ENCODE assay signal across 9 cellular contexts in the genomic region with DNA sequence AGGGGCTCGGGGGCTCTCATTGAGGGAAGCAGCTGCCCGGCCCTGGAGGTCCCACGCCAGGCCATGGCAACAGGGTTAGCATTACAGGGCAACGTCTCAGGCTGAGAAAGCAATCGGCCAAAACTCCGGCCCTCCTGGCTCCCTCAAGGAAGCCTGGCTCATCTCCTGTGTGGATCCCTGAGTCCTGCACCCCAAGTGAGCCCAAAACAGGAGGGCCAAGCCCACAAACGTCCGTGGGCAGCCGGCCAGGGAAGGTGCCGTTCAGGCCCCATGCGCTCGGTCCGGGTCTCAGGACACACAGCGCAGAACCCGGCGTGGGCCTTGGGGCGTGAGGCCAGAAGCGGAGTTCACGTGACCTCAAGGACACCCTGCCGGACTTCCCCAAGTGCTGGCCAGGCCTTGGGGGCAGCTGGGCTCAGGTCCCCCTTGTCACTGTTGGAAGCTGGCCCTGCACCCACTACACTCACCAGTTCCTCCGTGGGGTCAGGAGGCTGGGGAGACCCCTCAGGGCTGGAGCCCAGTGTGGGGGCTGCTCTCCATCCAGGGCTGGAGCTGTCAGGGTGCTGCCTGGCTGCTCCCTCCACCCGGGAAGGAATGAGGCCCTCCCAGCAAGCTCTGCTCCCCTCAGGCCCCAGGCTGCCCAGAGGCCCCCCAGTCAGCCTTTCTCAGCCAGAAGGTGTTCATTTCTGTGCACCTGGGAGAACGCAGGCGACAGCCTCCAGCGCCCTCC. TPM values are rescaled to one million over a fixed set of nuclear protein-coding genes. Genes with fewer than 3 reads are reported as not detected.
DNase-seq lines count a peak whose midpoint lies in the region; ATAC-seq and TF ChIP-seq lines count a peak whose summit lies in the region.
"Had no signal": no experiment of that assay in that cellular context is flagged by ENCODE, and none has a peak within 500 bp of the region (broad histone marks: within the 10 kb centered on the region; RNA-seq: fewer than 3 reads in every experiment).

No MANE protein-coding gene starts in this region.

- in situ Hi-C loops in GM23248 (cut with MboI), result no loop called here

- 0 out of 2 replicates have a peak, but pooled peaks cover 3% of the 10 kb centered on the region for H3K4me1 ChIP-seq in GM23248 (ENCODE audit: insufficient read depth)
- H3K4me1 ChIP-seq in ascending aorta, result peaks cover 0 to 3% of the 10 kb centered on the region in 2 donors

- ATAC-seq in natural killer cell treated with Interleukin-12 subunit alpha and Interleukin-12 subunit beta and Interleukin-15 and Interleukin-18, amount 100 ng/mL, for 72 hours, result peak in 1 of 2 donors; percentile 34
- ATAC-seq in GM18858 (IDR thresholded peaks at IDR 0.05; ENCODE audit: unreplicated experiment), result no peak

- H3K4me3 ChIP-seq in GM23248, result no peak overlapping the region
- H3K4me3 ChIP-seq in ascending aorta, result no peak overlapping the region
- H3K4me3 ChIP-seq: dorsolateral prefrontal cortex had no signal

- no peak overlapping the region for H3K9ac ChIP-seq in GM23248

- intact Hi-C loops in ascending aorta (cut with DNase I), result no loop called here

- no peak overlapping the region for H3K27ac Mint-ChIP-seq in natural killer cell treated with Interleukin-12 subunit alpha and Interleukin-12 subunit beta and Interleukin-15 and Interleukin-18, amount 100 ng/mL, for 72 hours

- H3K27me3 ChIP-seq in GM23248 (replicated peaks; ENCODE audit: insufficient read depth) (no peaks in the 10 kb centered on the region), ascending aorta (no peaks in the 10 kb centered on the region)
- H3K27me3 ChIP-seq: dorsolateral prefrontal cortex had no signal

- peak; percentile 69 for DNase-seq in AG08396 (ENCODE audit: low spot score)
- DNase-seq in GM23248, result peak; percentile 73
- peak; percentile 9 to 70 for DNase-seq in ascending aorta (ENCODE audit: low spot score in 2 of 2)
- DNase-seq in natural killer cell treated with Interleukin-12 subunit alpha and Interleukin-12 subunit beta and Interleukin-15 and Interleukin-18, amount 100 ng/mL, for 72 hours (ENCODE audit: low spot score), result peak; percentile 55
- DNase-seq in T-helper 9 cell, result no peak
- no peak for DNase-seq in stimulated activated naive CD4-positive, alpha-beta T cell (lab: John Stamatoyannopoulos, UW)
- DNase-seq in DMS79 treated with DMSO at 0.1 percent for 48 hours (lab: John Stamatoyannopoulos, UW), result no peak

- no peaks in the 10 kb centered on the region for H3K9me2 ChIP-seq in GM23248 (ENCODE audit: insufficient read depth)

- 69 to 78% methylated on average over 8 to 23 of the region's 25 CpGs for WGBS in GM23248 (ENCODE audit: low coverage in 1 of 2, low lambda C conversion rate in 2 of 2, missing lambda C conversion rate in 2 of 2), 2 experiments

- no peak overlapping the region for H3K4me2 ChIP-seq in GM23248 (ENCODE audit: unreplicated experiment)

- H3K4me1 Mint-ChIP-seq in natural killer cell treated with Interleukin-12 subunit alpha and Interleukin-12 subunit beta and Interleukin-15 and Interleukin-18, amount 100 ng/mL, for 72 hours (ENCODE audit: low read depth in 2 of 2), result peaks cover 18 to 44% of the 10 kb centered on the region in 2 donors

- no peak overlapping the region for H2AFZ ChIP-seq in GM23248

- H3K79me2 ChIP-seq in GM23248 (ENCODE audit: insufficient read depth), result no peaks in the 10 kb centered on the region

- TF ChIP-seq CTCF in ascending aorta (IDR thresholded peaks at IDR 0.05), result no peak

- H3K36me3 Mint-ChIP-seq in natural killer cell treated with Interleukin-12 subunit alpha and Interleukin-12 subunit beta and Interleukin-15 and Interleukin-18, amount 100 ng/mL, for 72 hours, result peaks cover 6% of the 10 kb centered on the region

- H3K9me3 Mint-ChIP-seq in natural killer cell treated with Interleukin-12 subunit alpha and Interleukin-12 subunit beta and Interleukin-15 and Interleukin-18, amount 100 ng/mL, for 72 hours, result peaks cover 9% of the 10 kb centered on the region

- H3F3A ChIP-seq in GM23248 (ENCODE audit: insufficient read depth), result no peaks in the 10 kb centered on the region

- H3K27ac ChIP-seq in GM23248, result no peak overlapping the region
- no peak overlapping the region for H3K27ac ChIP-seq in ascending aorta

- no peaks in the 10 kb centered on the region for H3K36me3 ChIP-seq in GM23248 (ENCODE audit: low read depth)
- H3K36me3 ChIP-seq in ascending aorta, result no peaks in the 10 kb centered on the region

- H4K20me1 ChIP-seq in GM23248 (ENCODE audit: insufficient read depth), result no peaks in the 10 kb centered on the region

- no peaks in the 10 kb centered on the region for H3K27me3 Mint-ChIP-seq in natural killer cell treated with Interleukin-12 subunit alpha and Interleukin-12 subunit beta and Interleukin-15 and Interleukin-18, amount 100 ng/mL, for 72 hours

- H3K4me3 Mint-ChIP-seq in natural killer cell treated with Interleukin-12 subunit alpha and Interleukin-12 subunit beta and Interleukin-15 and Interleukin-18, amount 100 ng/mL, for 72 hours, result no peak overlapping the region

- no peaks in the 10 kb centered on the region for H3K9me3 ChIP-seq in GM23248 (ENCODE audit: low read depth)
- H3K9me3 ChIP-seq in ascending aorta, result no peaks in the 10 kb centered on the region

RNA-seq across cellular contexts. Expression of gene PWWP2B, which starts 7.9 kb away (rescaled TPM):
- 2.4 and 5.8 TPM in 2 replicates for total RNA-seq in GM23248 (2014; rRNA removed; shearing (Covaris generic))
- 0.66 TPM in 2 replicates for polyA plus RNA-seq in GM23248 (2016; fragmentation: Nextera tagmentation; extraction: Ambion mirVana)
- total RNA-seq in ascending aorta, result 24.4 TPM
- total RNA-seq in natural killer cell treated with Interleukin-12 subunit alpha and Interleukin-12 subunit beta and Interleukin-15 and Interleukin-18, amount 100 ng/mL, for 72 hours, result 10 to 100 TPM; 15.2 to 17.9 TPM

RNA-seq across cellular contexts. Expression of gene LRRC27, which starts 57.1 kb away (rescaled TPM):
- total RNA-seq in GM23248 (2014; rRNA removed; shearing (Covaris generic)), result 7.5 and 11.1 TPM in 2 replicates
- polyA plus RNA-seq in GM23248 (2016; fragmentation: Nextera tagmentation; extraction: Ambion mirVana), result 9.6 and 11.5 TPM in 2 replicates
- 2.0 TPM for total RNA-seq in ascending aorta
- 1 to 10 TPM; 6.5 to 8.5 TPM for total RNA-seq in natural killer cell treated with Interleukin-12 subunit alpha and Interleukin-12 subunit beta and Interleukin-15 and Interleukin-18, amount 100 ng/mL, for 72 hours

Comparison
In these comparisons a context has a peak if more than half of its experiments do, and no peak if none do; other contexts are left out.
1. DNase-seq: peak in AG08396 (single experiment), GM23248 (single experiment), ascending aorta (2 of 2) and natural killer cell treated with Interleukin-12 subunit alpha and Interleukin-12 subunit beta and Interleukin-15 and Interleukin-18, amount 100 ng/mL, for 72 hours (single experiment); none in T-helper 9 cell (single experiment), stimulated activated naive CD4-positive, alpha-beta T cell (0 of 6) and DMS79 treated with DMSO at 0.1 percent for 48 hours (single experiment).